In genomic region chr18:51163543-51163942, GRCh38 we compare ENCODE assay signal across 23 cellular contexts.
"Had no signal": no experiment of that assay in that cellular context is flagged by ENCODE, and none has a peak within 500 bp of the region (broad histone marks: within the 10 kb centered on the region; RNA-seq: fewer than 3 reads in every experiment).

No MANE protein-coding gene starts in this region.

- H3K4me1 ChIP-seq: esophagus squamous epithelium, psoas muscle, sigmoid colon, testis had no signal

- H3K4me3 ChIP-seq: coronary artery, esophagus squamous epithelium, heart right ventricle, lung, psoas muscle, sigmoid colon, testis, tibial artery had no signal

- H3K36me3 Mint-ChIP-seq: memory B cell; stimulated activated memory B cell treated with anti-CD40 and anti-IgM and Interleukin-4, amounts not matched to agents 10 μg/mL and 1 μg/mL and 100 μg/mL, for 72 hours; type B pancreatic cell had no signal

- H3K27me3 Mint-ChIP-seq: memory B cell; stimulated activated memory B cell treated with anti-CD40 and anti-IgM and Interleukin-4, amounts not matched to agents 10 μg/mL and 1 μg/mL and 100 μg/mL, for 72 hours; type B pancreatic cell had no signal

- H3K4me3 Mint-ChIP-seq: memory B cell; nephron progenitor cell; stimulated activated memory B cell treated with anti-CD40 and anti-IgM and Interleukin-4, amounts not matched to agents 10 μg/mL and 1 μg/mL and 100 μg/mL, for 72 hours; type B pancreatic cell had no signal

- DNase-seq: dermis blood vessel endothelial cell; effector memory CD4-positive, alpha-beta T cell; esophagus squamous epithelium; foreskin melanocyte; glutamatergic neuron; heart right ventricle; hippocampal formation; nephron progenitor cell; nucleus accumbens; psoas muscle; right cardiac atrium; sigmoid colon; stimulated activated CD4-positive, alpha-beta T cell treated with anti-CD3 and anti-CD28 coated beads, Interleukin-2, amount 100 ng/mL, for 24 hours; stimulated activated CD4-positive, alpha-beta T cell treated with anti-CD3 and anti-CD28 coated beads, Interleukin-4, amount 100 ng/mL, for 24 hours; stimulated activated naive CD8-positive, alpha-beta T cell treated with anti-CD3 and anti-CD28 coated beads, Interleukin-15, Interleukin-2, amounts not matched to agents 100 U/mL and 50 U/mL, for 24 hours; substantia nigra; testis; tibial artery had no signal

- ATAC-seq: heart right ventricle; psoas muscle; right cardiac atrium; stimulated activated memory B cell treated with anti-CD40 and anti-IgM and Interleukin-4, amounts not matched to agents 10 μg/mL and 1 μg/mL and 100 μg/mL, for 72 hours; stimulated activated naive CD8-positive, alpha-beta T cell treated with anti-CD3 and anti-CD28 coated beads, Interleukin-15, Interleukin-2, amounts not matched to agents 100 U/mL and 50 U/mL, for 24 hours had no signal

- H3K36me3 ChIP-seq: esophagus squamous epithelium, heart right ventricle, sigmoid colon, tibial artery had no signal

- H3K9me3 Mint-ChIP-seq: memory B cell; nephron progenitor cell; stimulated activated memory B cell treated with anti-CD40 and anti-IgM and Interleukin-4, amounts not matched to agents 10 μg/mL and 1 μg/mL and 100 μg/mL, for 72 hours; type B pancreatic cell had no signal

- H3K27ac ChIP-seq: coronary artery, esophagus squamous epithelium, heart right ventricle, psoas muscle, sigmoid colon, testis, tibial artery had no signal

- H3K27me3 ChIP-seq: esophagus squamous epithelium, heart right ventricle, sigmoid colon, testis, tibial artery had no signal

- H3K9me3 ChIP-seq: esophagus squamous epithelium, heart right ventricle, psoas muscle, sigmoid colon, testis, tibial artery had no signal

- H3K27ac Mint-ChIP-seq: memory B cell; nephron progenitor cell; stimulated activated memory B cell treated with anti-CD40 and anti-IgM and Interleukin-4, amounts not matched to agents 10 μg/mL and 1 μg/mL and 100 μg/mL, for 72 hours; type B pancreatic cell had no signal
